In the genomic region with DNA sequence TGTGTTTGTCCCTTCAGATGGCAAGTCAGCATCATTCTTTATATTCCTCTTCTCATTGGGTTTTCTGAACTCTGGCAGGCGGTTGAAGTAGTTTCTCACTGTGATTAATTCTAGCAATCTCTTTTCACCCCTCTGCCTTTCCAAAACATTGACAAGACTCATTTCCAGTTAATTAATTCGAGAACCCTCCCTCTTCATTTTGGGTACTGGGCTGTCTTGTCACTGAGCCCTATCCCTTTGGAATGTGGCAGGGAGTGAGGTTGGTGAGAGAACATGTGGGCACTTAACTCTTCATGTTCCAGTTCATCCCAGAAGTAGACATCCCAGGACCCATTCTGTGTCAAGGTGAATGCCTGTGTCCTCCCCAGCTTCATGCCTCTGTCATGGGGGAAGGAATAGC, we compare ENCODE assay signal across 1 cellular context.
TF ChIP-seq lines count a peak whose summit lies in the region.

No MANE protein-coding gene starts in this region.

TF ChIP-seq in GM23338, 12 proteins besides CTCF, POLR2A, EP300 and RAD21:
- TF ChIP-seq, protein P1, sequence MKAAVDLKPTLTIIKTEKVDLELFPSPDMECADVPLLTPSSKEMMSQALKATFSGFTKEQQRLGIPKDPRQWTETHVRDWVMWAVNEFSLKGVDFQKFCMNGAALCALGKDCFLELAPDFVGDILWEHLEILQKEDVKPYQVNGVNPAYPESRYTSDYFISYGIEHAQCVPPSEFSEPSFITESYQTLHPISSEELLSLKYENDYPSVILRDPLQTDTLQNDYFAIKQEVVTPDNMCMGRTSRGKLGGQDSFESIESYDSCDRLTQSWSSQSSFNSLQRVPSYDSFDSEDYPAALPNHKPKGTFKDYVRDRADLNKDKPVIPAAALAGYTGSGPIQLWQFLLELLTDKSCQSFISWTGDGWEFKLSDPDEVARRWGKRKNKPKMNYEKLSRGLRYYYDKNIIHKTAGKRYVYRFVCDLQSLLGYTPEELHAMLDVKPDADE (IDR thresholded peaks at IDR 0.05): no peak
- TF ChIP-seq JUNB (IDR thresholded peaks at IDR 0.05; ENCODE audit: unreplicated experiment) (no peak), ZNF331 (CRISPR knock-in tag; IDR thresholded peaks at IDR 0.05; ENCODE audit: low read depth) (no peak), CREB1 (CRISPR knock-in tag; IDR thresholded peaks at IDR 0.05; ENCODE audit: low read depth) (no peak), ZNF114 (CRISPR knock-in tag; IDR thresholded peaks at IDR 0.05) (no peak), EZH2phosphoT487 (IDR thresholded peaks at IDR 0.05; ENCODE audit: unreplicated experiment) (no peak), POLR2AphosphoS5 (IDR thresholded peaks at IDR 0.05; ENCODE audit: low read depth) (no peak), EZH2 (IDR thresholded peaks at IDR 0.05; ENCODE audit: low read depth, unreplicated experiment) (no peak), NANOG (IDR thresholded peaks at IDR 0.05; ENCODE audit: borderline replicate concordance) (no peak)
- TF ChIP-seq, protein P2, sequence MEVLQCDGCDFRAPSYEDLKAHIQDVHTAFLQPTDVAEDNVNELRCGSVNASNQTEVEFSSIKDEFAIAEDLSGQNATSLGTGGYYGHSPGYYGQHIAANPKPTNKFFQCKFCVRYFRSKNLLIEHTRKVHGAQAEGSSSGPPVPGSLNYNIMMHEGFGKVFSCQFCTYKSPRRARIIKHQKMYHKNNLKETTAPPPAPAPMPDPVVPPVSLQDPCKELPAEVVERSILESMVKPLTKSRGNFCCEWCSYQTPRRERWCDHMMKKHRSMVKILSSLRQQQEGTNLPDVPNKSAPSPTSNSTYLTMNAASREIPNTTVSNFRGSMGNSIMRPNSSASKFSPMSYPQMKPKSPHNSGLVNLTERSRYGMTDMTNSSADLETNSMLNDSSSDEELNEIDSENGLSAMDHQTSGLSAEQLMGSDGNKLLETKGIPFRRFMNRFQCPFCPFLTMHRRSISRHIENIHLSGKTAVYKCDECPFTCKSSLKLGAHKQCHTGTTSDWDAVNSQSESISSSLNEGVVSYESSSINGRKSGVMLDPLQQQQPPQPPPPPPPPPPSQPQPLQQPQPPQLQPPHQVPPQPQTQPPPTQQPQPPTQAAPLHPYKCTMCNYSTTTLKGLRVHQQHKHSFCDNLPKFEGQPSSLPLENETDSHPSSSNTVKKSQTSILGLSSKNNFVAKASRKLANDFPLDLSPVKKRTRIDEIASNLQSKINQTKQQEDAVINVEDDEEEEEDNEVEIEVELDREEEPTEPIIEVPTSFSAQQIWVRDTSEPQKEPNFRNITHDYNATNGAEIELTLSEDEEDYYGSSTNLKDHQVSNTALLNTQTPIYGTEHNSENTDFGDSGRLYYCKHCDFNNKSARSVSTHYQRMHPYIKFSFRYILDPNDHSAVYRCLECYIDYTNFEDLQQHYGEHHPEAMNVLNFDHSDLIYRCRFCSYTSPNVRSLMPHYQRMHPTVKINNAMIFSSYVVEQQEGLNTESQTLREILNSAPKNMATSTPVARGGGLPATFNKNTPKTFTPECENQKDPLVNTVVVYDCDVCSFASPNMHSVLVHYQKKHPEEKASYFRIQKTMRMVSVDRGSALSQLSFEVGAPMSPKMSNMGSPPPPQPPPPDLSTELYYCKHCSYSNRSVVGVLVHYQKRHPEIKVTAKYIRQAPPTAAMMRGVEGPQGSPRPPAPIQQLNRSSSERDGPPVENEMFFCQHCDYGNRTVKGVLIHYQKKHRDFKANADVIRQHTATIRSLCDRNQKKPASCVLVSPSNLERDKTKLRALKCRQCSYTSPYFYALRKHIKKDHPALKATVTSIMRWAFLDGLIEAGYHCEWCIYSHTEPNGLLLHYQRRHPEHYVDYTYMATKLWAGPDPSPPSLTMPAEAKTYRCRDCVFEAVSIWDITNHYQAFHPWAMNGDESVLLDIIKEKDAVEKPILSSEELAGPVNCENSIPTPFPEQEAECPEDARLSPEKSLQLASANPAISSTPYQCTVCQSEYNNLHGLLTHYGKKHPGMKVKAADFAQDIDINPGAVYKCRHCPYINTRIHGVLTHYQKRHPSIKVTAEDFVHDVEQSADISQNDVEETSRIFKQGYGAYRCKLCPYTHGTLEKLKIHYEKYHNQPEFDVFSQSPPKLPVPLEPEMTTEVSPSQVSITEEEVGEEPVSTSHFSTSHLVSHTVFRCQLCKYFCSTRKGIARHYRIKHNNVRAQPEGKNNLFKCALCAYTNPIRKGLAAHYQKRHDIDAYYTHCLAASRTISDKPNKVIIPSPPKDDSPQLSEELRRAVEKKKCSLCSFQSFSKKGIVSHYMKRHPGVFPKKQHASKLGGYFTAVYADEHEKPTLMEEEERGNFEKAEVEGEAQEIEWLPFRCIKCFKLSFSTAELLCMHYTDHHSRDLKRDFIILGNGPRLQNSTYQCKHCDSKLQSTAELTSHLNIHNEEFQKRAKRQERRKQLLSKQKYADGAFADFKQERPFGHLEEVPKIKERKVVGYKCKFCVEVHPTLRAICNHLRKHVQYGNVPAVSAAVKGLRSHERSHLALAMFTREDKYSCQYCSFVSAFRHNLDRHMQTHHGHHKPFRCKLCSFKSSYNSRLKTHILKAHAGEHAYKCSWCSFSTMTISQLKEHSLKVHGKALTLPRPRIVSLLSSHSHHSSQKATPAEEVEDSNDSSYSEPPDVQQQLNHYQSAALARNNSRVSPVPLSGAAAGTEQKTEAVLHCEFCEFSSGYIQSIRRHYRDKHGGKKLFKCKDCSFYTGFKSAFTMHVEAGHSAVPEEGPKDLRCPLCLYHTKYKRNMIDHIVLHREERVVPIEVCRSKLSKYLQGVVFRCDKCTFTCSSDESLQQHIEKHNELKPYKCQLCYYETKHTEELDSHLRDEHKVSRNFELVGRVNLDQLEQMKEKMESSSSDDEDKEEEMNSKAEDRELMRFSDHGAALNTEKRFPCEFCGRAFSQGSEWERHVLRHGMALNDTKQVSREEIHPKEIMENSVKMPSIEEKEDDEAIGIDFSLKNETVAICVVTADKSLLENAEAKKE (CRISPR knock-in tag; IDR thresholded peaks at IDR 0.05): no peak
- TF ChIP-seq, protein P3, sequence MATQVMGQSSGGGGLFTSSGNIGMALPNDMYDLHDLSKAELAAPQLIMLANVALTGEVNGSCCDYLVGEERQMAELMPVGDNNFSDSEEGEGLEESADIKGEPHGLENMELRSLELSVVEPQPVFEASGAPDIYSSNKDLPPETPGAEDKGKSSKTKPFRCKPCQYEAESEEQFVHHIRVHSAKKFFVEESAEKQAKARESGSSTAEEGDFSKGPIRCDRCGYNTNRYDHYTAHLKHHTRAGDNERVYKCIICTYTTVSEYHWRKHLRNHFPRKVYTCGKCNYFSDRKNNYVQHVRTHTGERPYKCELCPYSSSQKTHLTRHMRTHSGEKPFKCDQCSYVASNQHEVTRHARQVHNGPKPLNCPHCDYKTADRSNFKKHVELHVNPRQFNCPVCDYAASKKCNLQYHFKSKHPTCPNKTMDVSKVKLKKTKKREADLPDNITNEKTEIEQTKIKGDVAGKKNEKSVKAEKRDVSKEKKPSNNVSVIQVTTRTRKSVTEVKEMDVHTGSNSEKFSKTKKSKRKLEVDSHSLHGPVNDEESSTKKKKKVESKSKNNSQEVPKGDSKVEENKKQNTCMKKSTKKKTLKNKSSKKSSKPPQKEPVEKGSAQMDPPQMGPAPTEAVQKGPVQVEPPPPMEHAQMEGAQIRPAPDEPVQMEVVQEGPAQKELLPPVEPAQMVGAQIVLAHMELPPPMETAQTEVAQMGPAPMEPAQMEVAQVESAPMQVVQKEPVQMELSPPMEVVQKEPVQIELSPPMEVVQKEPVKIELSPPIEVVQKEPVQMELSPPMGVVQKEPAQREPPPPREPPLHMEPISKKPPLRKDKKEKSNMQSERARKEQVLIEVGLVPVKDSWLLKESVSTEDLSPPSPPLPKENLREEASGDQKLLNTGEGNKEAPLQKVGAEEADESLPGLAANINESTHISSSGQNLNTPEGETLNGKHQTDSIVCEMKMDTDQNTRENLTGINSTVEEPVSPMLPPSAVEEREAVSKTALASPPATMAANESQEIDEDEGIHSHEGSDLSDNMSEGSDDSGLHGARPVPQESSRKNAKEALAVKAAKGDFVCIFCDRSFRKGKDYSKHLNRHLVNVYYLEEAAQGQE (IDR thresholded peaks at IDR 0.05; ENCODE audit: unreplicated experiment): no peak
